Comparison of ENCODE assay signal across 8 cellular contexts in genomic region chr13:100088282-100088647, GRCh38. TPM values are rescaled to one million over a fixed set of nuclear protein-coding genes. Genes with fewer than 3 reads are reported as not detected.
A peak's percentile ranks its signal among the peaks of the same experiment; 100 is the strongest.
DNase-seq lines count a peak whose midpoint lies in the region; ATAC-seq and TF ChIP-seq lines count a peak whose summit lies in the region.

No MANE protein-coding gene starts in this region.

- no peak for TF ChIP-seq CTCF in WERI-Rb-1 (IDR thresholded peaks at IDR 0.05; ENCODE audit: low read depth, low read length)
- no peak for TF ChIP-seq CTCF in left ventricle myocardium inferior (IDR thresholded peaks at IDR 0.05; ENCODE audit: borderline replicate concordance)

- H3K27ac ChIP-seq in GM23248: peak overlapping the region; percentile 74
- peak overlapping the region; percentile 80 for H3K27ac ChIP-seq in WERI-Rb-1
- peak overlapping the region; percentile 81 for H3K27ac ChIP-seq in left ventricle myocardium inferior (replicated peaks)

- DNase-seq in GM23248 (no peak), WERI-Rb-1 (peak; percentile 30), left ventricle myocardium inferior (no peak), skeletal muscle cell (ENCODE audit: low read depth) (no peak), RPMI8226 (no peak)

- H3K4me1 ChIP-seq in GM23248 (ENCODE audit: insufficient read depth) (peaks cover 8% of the 10 kb centered on the region), left ventricle myocardium inferior (peaks cover 46% of the 10 kb centered on the region)

- no peaks in the 10 kb centered on the region for H3K9me2 ChIP-seq in GM23248 (ENCODE audit: insufficient read depth)

- H3K36me3 ChIP-seq in GM23248 (ENCODE audit: low read depth) (no peaks in the 10 kb centered on the region), WERI-Rb-1 (peaks cover 35% of the 10 kb centered on the region), left ventricle myocardium inferior (peaks cover 9% of the 10 kb centered on the region)

- peak overlapping the region; percentile 88 for H3K9ac ChIP-seq in GM23248

- no peaks in the 10 kb centered on the region for H4K20me1 ChIP-seq in GM23248 (ENCODE audit: insufficient read depth)

- peaks cover 41% of the 10 kb centered on the region for H3K79me2 ChIP-seq in GM23248 (ENCODE audit: insufficient read depth)

- intact Hi-C loops in left ventricle myocardium inferior (cut with micrococcal nuclease): no loop called here

- H3K27me3 ChIP-seq in GM23248 (replicated peaks; ENCODE audit: insufficient read depth) (no peaks in the 10 kb centered on the region), WERI-Rb-1 (ENCODE audit: insufficient read depth, low read depth, severe bottlenecking) (no peaks in the 10 kb centered on the region), left ventricle myocardium inferior (ENCODE audit: low read depth) (no peaks in the 10 kb centered on the region)

- H3K4me3 ChIP-seq in GM23248: peak overlapping the region; percentile 96
- peak overlapping the region; percentile 84 for H3K4me3 ChIP-seq in WERI-Rb-1 (ENCODE audit: low read depth, low read length)
- peak overlapping the region; percentile 77 for H3K4me3 ChIP-seq in left ventricle myocardium inferior
- peak overlapping the region; percentile 93 for H3K4me3 ChIP-seq in skeletal muscle cell (ENCODE audit: low read depth, low read length)

- H3K9me3 ChIP-seq in GM23248 (ENCODE audit: low read depth) (no peaks in the 10 kb centered on the region), WERI-Rb-1 (ENCODE audit: severe bottlenecking) (no peaks in the 10 kb centered on the region), left ventricle myocardium inferior (replicated peaks) (no peaks in the 10 kb centered on the region)

- in situ Hi-C loops in GM23248 (cut with MboI): no loop called here

- no peak for ATAC-seq in GM21737 (IDR thresholded peaks at IDR 0.05; ENCODE audit: unreplicated experiment)
- no peak for ATAC-seq in GM18868 (IDR thresholded peaks at IDR 0.05; ENCODE audit: unreplicated experiment)
- ATAC-seq in GM21825 (IDR thresholded peaks at IDR 0.05; ENCODE audit: unreplicated experiment): no peak

- WGBS in GM23248 (ENCODE audit: low coverage in 1 of 2, low lambda C conversion rate in 2 of 2, missing lambda C conversion rate in 2 of 2), 2 experiments: 35% methylated on average over 12 of the region's 12 CpGs

- H3K4me2 ChIP-seq in GM23248 (ENCODE audit: unreplicated experiment): peak overlapping the region; percentile 96

- H2AFZ ChIP-seq in GM23248: peak overlapping the region; percentile 99

- H3F3A ChIP-seq in GM23248 (ENCODE audit: insufficient read depth): no peaks in the 10 kb centered on the region

RNA-seq across cellular contexts. Expression of gene PCCA, which starts 0.6 kb away (rescaled TPM):
- 9.1 and 10.0 TPM in 2 replicates for total RNA-seq in GM23248 (2014; rRNA removed; shearing (Covaris generic))
- polyA plus RNA-seq in GM23248 (2016; fragmentation: Nextera tagmentation; extraction: Ambion mirVana): 9.6 and 11.3 TPM in 2 replicates
- total RNA-seq in left ventricle myocardium inferior: 65.4 TPM
